In genomic region chr15:43516801-43517353, GRCh38 we compare ENCODE assay signal across 9 cellular contexts.
DNase-seq lines count a peak whose midpoint lies in the region; ATAC-seq and TF ChIP-seq lines count a peak whose summit lies in the region.
"Had no signal": no experiment of that assay in that cellular context is flagged by ENCODE, and none has a peak within 500 bp of the region (broad histone marks: within the 10 kb centered on the region; RNA-seq: fewer than 3 reads in every experiment).

No MANE protein-coding gene starts in this region.

- ATAC-seq in HG03135 (IDR thresholded peaks at IDR 0.05; ENCODE audit: unreplicated experiment) = no peak

- POLR2A ChIA-PET in HEK293 (lab: Yijun Ruan, JAX) = interaction anchor here (0.6 kb wide), 1 partner anchor 32 kb away, joined by 3 read pairs; no protein-coding TSS in a partner anchor

- TF ChIP-seq CTCF in HEK293 (tag by site-specific recombination; IDR thresholded peaks at IDR 0.05) = no peak

- peaks cover 7% of the 10 kb centered on the region; the same call in 1 of the 2 replicates for H3K4me1 ChIP-seq in HEK293 (ENCODE audit: control insufficient read depth, insufficient read depth, low read length)

- DNase-seq in amniotic epithelial cell (ENCODE audit: low read depth) (peak; percentile 48), iris pigment epithelial cell (ENCODE audit: low read depth) (peak; percentile 57), substantia nigra (lab: John Stamatoyannopoulos, UW) (peak in 2 of 49 donors; percentile 31 to 42), NCI-H526 treated with DMSO at 0.1 percent for 48 hours (lab: John Stamatoyannopoulos, UW) (no peak), SW 1271 (lab: John Stamatoyannopoulos, UW) (no peak), erythroblast (lab: John Stamatoyannopoulos, UW) (no peak)

- no peak overlapping the region for H3K4me3 ChIP-seq in HEK293 (ENCODE audit: low read depth, low read length)

- H3K27ac ChIP-seq in HEK293 (ENCODE audit: extremely low read depth, low read depth, low read length) (no peak overlapping the region), substantia nigra (ENCODE audit: low read depth, low read length, poor library complexity, severe bottlenecking) (peak overlapping the region; percentile 90)
- H3K27ac ChIP-seq: VCaP had no signal

- CTCF ChIA-PET in HEK293 (lab: Yijun Ruan, JAX) = interaction anchor here (0.6 kb wide), 1 partner anchor 15 kb away, joined by 8 read pairs; no protein-coding TSS in a partner anchor

- peaks cover 0 to 17% of the 10 kb centered on the region in 2 experiments; a peak in 1 of 3 replicates for H3K36me3 ChIP-seq in HEK293 (ENCODE audit: control insufficient read depth in 2 of 2, insufficient read depth in 1 of 2, low read length in 2 of 2)

- no peaks in the 10 kb centered on the region for H3K9me3 ChIP-seq in HEK293 (ENCODE audit: control insufficient read depth, insufficient read depth, low read depth, low read length)

- no peak for TF ChIP-seq POLR2A in erythroblast (IDR thresholded peaks at IDR 0.05; ENCODE audit: low read length)

TF ChIP-seq in HEK293, 187 proteins besides CTCF, POLR2A, EP300 and RAD21:
- TF ChIP-seq ZBTB48 (tag by site-specific recombination; IDR thresholded peaks at IDR 0.05) (peak; percentile 60; the same call in 1 of the 2 replicates), REPIN1 (tag by site-specific recombination; IDR thresholded peaks at IDR 0.05; ENCODE audit: low read depth) (no peak), ZNF202 (tag by site-specific recombination; IDR thresholded peaks at IDR 0.05; ENCODE audit: borderline replicate concordance) (no peak)

Comparison
In these comparisons a context has a peak if more than half of its experiments do, and no peak if none do; other contexts are left out.
1. DNase-seq: peak in amniotic epithelial cell (single experiment) and iris pigment epithelial cell (single experiment); none in NCI-H526 treated with DMSO at 0.1 percent for 48 hours (single experiment), SW 1271 (0 of 2) and erythroblast (0 of 2).